Comparison of ENCODE assay signal across 9 cellular contexts in genomic region chr18:7116001-7116831, GRCh38. TPM values are rescaled to one million over a fixed set of nuclear protein-coding genes. Genes with fewer than 3 reads are reported as not detected.
DNase-seq lines count a peak whose midpoint lies in the region; ATAC-seq and TF ChIP-seq lines count a peak whose summit lies in the region.
"Had no signal": no experiment of that assay in that cellular context is flagged by ENCODE, and none has a peak within 500 bp of the region (broad histone marks: within the 10 kb centered on the region; RNA-seq: fewer than 3 reads in every experiment).

No MANE protein-coding gene starts in this region.

- H3K27me3 ChIP-seq in esophagus muscularis mucosa (peaks cover 0 to 78% (median 24%) of the 10 kb centered on the region in 4 donors), osteoblast (ENCODE audit: insufficient read depth, low read length) (peaks cover 19% of the 10 kb centered on the region)

- TF ChIP-seq EP300 in esophagus muscularis mucosa (IDR thresholded peaks at IDR 0.05) = no peak

- 13% methylated on average over 25 of the region's 25 CpGs for WGBS in esophagus muscularis mucosa

- H3K27me3 Mint-ChIP-seq in activated T-helper 2 cell treated with anti-CD3 and anti-CD28 coated beads, Interferon-gamma antibody, Interleukin-2, Interleukin-4, amounts not matched to agents 10 μg/mL and 5 μg/mL and 100 μg/mL, durations not matched to agents 14 hours and 24 hours and 36 hours (ENCODE audit: low read depth) = peaks cover 27% of the 10 kb centered on the region

- H3K27ac ChIP-seq in esophagus muscularis mucosa (replicated peaks in 1 of 4) = no peak overlapping the region
- no peak overlapping the region for H3K27ac ChIP-seq in osteoblast (ENCODE audit: low read depth, low read length)

- H3K27ac Mint-ChIP-seq in activated T-helper 2 cell treated with anti-CD3 and anti-CD28 coated beads, Interferon-gamma antibody, Interleukin-2, Interleukin-4, amounts not matched to agents 10 μg/mL and 5 μg/mL and 100 μg/mL, durations not matched to agents 14 hours and 24 hours and 36 hours = no peak overlapping the region

- H3K4me1 Mint-ChIP-seq in activated T-helper 2 cell treated with anti-CD3 and anti-CD28 coated beads, Interferon-gamma antibody, Interleukin-2, Interleukin-4, amounts not matched to agents 10 μg/mL and 5 μg/mL and 100 μg/mL, durations not matched to agents 14 hours and 24 hours and 36 hours (ENCODE audit: low read depth) = no peaks in the 10 kb centered on the region

- H3K79me2 ChIP-seq in osteoblast (ENCODE audit: insufficient read depth, low read length) = peaks cover 4% of the 10 kb centered on the region

- DNase-seq in COR-L47 (lab: John Stamatoyannopoulos, UW) (peak; percentile 10), NCI-H226 (peak; percentile 14), esophagus muscularis mucosa (ENCODE audit: extremely low spot score) (no peak), osteoblast (ENCODE audit: insufficient read length, low spot score, missing footprints) (no peak), A172 (ENCODE audit: low spot score) (no peak)
- no peak for DNase-seq in activated T-helper 2 cell treated with anti-CD3 and anti-CD28 coated beads, Interferon-gamma antibody, Interleukin-2, Interleukin-4, amounts not matched to agents 10 μg/mL and 5 μg/mL and 100 μg/mL, durations not matched to agents 14 hours and 24 hours and 36 hours (ENCODE audit: low spot score)
- DNase-seq: NCI-H187 had no signal

- H4K20me1 ChIP-seq in osteoblast (ENCODE audit: insufficient read depth, low read length) = no peaks in the 10 kb centered on the region

- peak overlapping the region; percentile 77 for H2AFZ ChIP-seq in osteoblast (ENCODE audit: low read length)

- no peaks in the 10 kb centered on the region for H3K9me3 Mint-ChIP-seq in activated T-helper 2 cell treated with anti-CD3 and anti-CD28 coated beads, Interferon-gamma antibody, Interleukin-2, Interleukin-4, amounts not matched to agents 10 μg/mL and 5 μg/mL and 100 μg/mL, durations not matched to agents 14 hours and 24 hours and 36 hours

- H3K9me3 ChIP-seq in esophagus muscularis mucosa (peaks cover 0 to 3% (median 0%) of the 10 kb centered on the region in 4 donors), osteoblast (ENCODE audit: low read depth, low read length) (no peaks in the 10 kb centered on the region)

- intact Hi-C loops in esophagus muscularis mucosa (cut with DNase I) = no loop called here
- intact Hi-C loops in activated T-helper 2 cell treated with anti-CD3 and anti-CD28 coated beads, Interferon-gamma antibody, Interleukin-2, Interleukin-4, amounts not matched to agents 10 μg/mL and 5 μg/mL and 100 μg/mL, durations not matched to agents 14 hours and 24 hours and 36 hours (cut with micrococcal nuclease) = no loop called here

- TF ChIP-seq CTCF in esophagus muscularis mucosa (IDR thresholded peaks at IDR 0.05) (no peak), osteoblast (IDR thresholded peaks at IDR 0.05; ENCODE audit: extremely low read depth, low read depth, low read length) (no peak)

- H3K4me2 ChIP-seq in osteoblast (ENCODE audit: insufficient read depth, low read length) = peak overlapping the region; percentile 69

- H3K36me3 Mint-ChIP-seq in activated T-helper 2 cell treated with anti-CD3 and anti-CD28 coated beads, Interferon-gamma antibody, Interleukin-2, Interleukin-4, amounts not matched to agents 10 μg/mL and 5 μg/mL and 100 μg/mL, durations not matched to agents 14 hours and 24 hours and 36 hours (ENCODE audit: low read depth) = no peaks in the 10 kb centered on the region

- peaks cover 14 to 25% (median 24%) of the 10 kb centered on the region in 4 donors for H3K4me1 ChIP-seq in esophagus muscularis mucosa
- H3K4me1 ChIP-seq in osteoblast (ENCODE audit: insufficient read depth, low read length) = no peaks in the 10 kb centered on the region

- H3K4me3 ChIP-seq in esophagus muscularis mucosa = peak overlapping the region; percentile 48 to 56 (median 50)
- peak overlapping the region; percentile 77 for H3K4me3 ChIP-seq in osteoblast (ENCODE audit: insufficient read depth, low read length)

- H3K4me3 Mint-ChIP-seq in activated T-helper 2 cell treated with anti-CD3 and anti-CD28 coated beads, Interferon-gamma antibody, Interleukin-2, Interleukin-4, amounts not matched to agents 10 μg/mL and 5 μg/mL and 100 μg/mL, durations not matched to agents 14 hours and 24 hours and 36 hours (ENCODE audit: low read depth) = no peak overlapping the region

- no peak for TF ChIP-seq POLR2A in esophagus muscularis mucosa (IDR thresholded peaks at IDR 0.05; ENCODE audit: low read depth)

- H3K36me3 ChIP-seq in esophagus muscularis mucosa (no peaks in the 10 kb centered on the region), osteoblast (ENCODE audit: insufficient read depth, low read length) (no peaks in the 10 kb centered on the region)

- ATAC-seq in GM18498 (IDR thresholded peaks at IDR 0.05; ENCODE audit: unreplicated experiment) (no peak), GM18873 (IDR thresholded peaks at IDR 0.05; ENCODE audit: low FRiP score, unreplicated experiment) (no peak)

RNA-seq across cellular contexts. Expression of gene LAMA1, which starts 1.4 kb away (rescaled TPM):
- under 1 TPM; 0.17 to 0.69 (median 0.37) TPM for total RNA-seq in esophagus muscularis mucosa
- 8.3 and 11.2 TPM in 2 replicates for total RNA-seq in osteoblast
- 4.4 and 7.2 TPM in 2 replicates for total RNA-seq in A172 (2014; rRNA removed; shearing (Covaris generic))
- total RNA-seq in activated T-helper 2 cell treated with anti-CD3 and anti-CD28 coated beads, Interferon-gamma antibody, Interleukin-2, Interleukin-4, amounts not matched to agents 10 μg/mL and 5 μg/mL and 100 μg/mL, durations not matched to agents 14 hours and 24 hours and 36 hours = not detected in 2 replicates

Comparison
In these comparisons a context has a peak if more than half of its experiments do, and no peak if none do; other contexts are left out.
1. DNase-seq: peak in COR-L47 (single experiment) and NCI-H226 (single experiment); none in esophagus muscularis mucosa (single experiment), osteoblast (single experiment), A172 (single experiment) and activated T-helper 2 cell treated with anti-CD3 and anti-CD28 coated beads, Interferon-gamma antibody, Interleukin-2, Interleukin-4, amounts not matched to agents 10 μg/mL and 5 μg/mL and 100 μg/mL, durations not matched to agents 14 hours and 24 hours and 36 hours (single experiment).